6 cellular contexts compared by ENCODE assay signal in the genomic region with DNA sequence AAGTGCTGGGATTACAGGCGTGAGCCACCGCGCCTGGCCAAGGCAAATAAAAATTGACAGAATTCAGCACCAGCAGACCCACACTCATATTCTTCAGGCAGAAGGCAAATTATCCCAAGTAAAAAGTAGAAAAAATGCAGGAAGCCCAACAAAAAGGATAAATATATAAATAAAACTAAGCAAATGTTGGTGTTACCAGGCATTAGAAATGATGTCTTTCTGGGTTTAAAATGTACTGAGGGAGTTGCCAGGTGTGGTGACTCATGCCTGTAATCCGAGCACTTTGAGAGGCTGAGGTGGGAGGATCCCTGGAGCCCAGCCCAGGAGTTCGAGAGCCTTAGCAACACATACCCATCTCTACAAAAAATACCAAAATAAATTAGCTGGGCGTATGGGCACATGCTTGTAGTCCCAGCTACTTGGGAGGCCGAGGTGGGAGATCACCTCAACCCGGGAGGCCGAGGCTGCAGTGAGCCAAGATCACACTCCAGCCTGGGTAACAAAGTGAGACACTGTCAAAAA. TPM values are rescaled to one million over a fixed set of nuclear protein-coding genes. Genes with fewer than 3 reads are reported as not detected.
DNase-seq lines count a peak whose midpoint lies in the region; ATAC-seq and TF ChIP-seq lines count a peak whose summit lies in the region.

No MANE protein-coding gene starts in this region.

- TF ChIP-seq POLR2A in testis (IDR thresholded peaks at IDR 0.05): no peak

- no peaks in the 10 kb centered on the region for H3K27me3 ChIP-seq in testis

- no peak overlapping the region for H3K4me3 ChIP-seq in testis

- intact Hi-C loops in testis (cut with DNase I; ENCODE audit: low total_unique reads): no loop called here

- DNase-seq in NCI-H187 treated with DMSO at 0.1 percent for 48 hours (lab: John Stamatoyannopoulos, UW): peak; percentile 7
- no peak for DNase-seq in NCI-H187 (lab: John Stamatoyannopoulos, UW)
- peak; percentile 96 for DNase-seq in fibroblast of gingiva (ENCODE audit: low read depth)
- DNase-seq in testis: peak; percentile 91
- DNase-seq in NCI-H2227 (lab: John Stamatoyannopoulos, UW; ENCODE audit: unreplicated experiment): no peak

- H3K27ac ChIP-seq in testis: peak overlapping the region in 1 of 2 donors; percentile 37

- ATAC-seq in GM18498 (IDR thresholded peaks at IDR 0.05; ENCODE audit: unreplicated experiment): no peak

- no peaks in the 10 kb centered on the region for H3K36me3 ChIP-seq in testis (ENCODE audit: low read depth, missing control alignments)

- peaks cover 18% of the 10 kb centered on the region for H3K4me1 ChIP-seq in testis

- 55 to 64% methylated on average over 9 of the region's 9 CpGs for WGBS in testis, 2 donors

- no peaks in the 10 kb centered on the region for H3K9me3 ChIP-seq in testis

- TF ChIP-seq CTCF in testis (IDR thresholded peaks at IDR 0.05): no peak

RNA-seq across cellular contexts. Expression of a gene that starts 6.3 kb away (rescaled TPM):
- total RNA-seq in testis: 100 to 1,000 TPM; 220 to 232 TPM
- 213 TPM for polyA plus RNA-seq in testis (ENCODE audit: insufficient read depth, low read depth, low replicate concordance)

RNA-seq across cellular contexts. Expression of a gene that starts 6.4 kb away (rescaled TPM):
- total RNA-seq in testis: 10 to 100 TPM; 64.4 to 82.3 TPM
- polyA plus RNA-seq in testis (ENCODE audit: insufficient read depth, low read depth, low replicate concordance): 129 TPM

RNA-seq across cellular contexts. Expression of a gene that starts 9.8 kb away (rescaled TPM):
- 10 to 100 TPM; 35.4 to 39.0 TPM for total RNA-seq in testis
- polyA plus RNA-seq in testis (ENCODE audit: insufficient read depth, low read depth, low replicate concordance): 12.4 TPM

RNA-seq across cellular contexts. Expression of a gene that starts 10.5 kb away (rescaled TPM):
- total RNA-seq in testis: 10 to 100 TPM; 53.0 to 62.7 TPM
- 16.8 TPM for polyA plus RNA-seq in testis (ENCODE audit: insufficient read depth, low read depth, low replicate concordance)

RNA-seq across cellular contexts. Expression of a gene that starts 12.9 kb away (rescaled TPM):
- total RNA-seq in testis: 1 to 10 TPM; 1.5 TPM
- 0.66 TPM for polyA plus RNA-seq in testis (ENCODE audit: insufficient read depth, low read depth, low replicate concordance)

Comparison
In these comparisons a context has a peak if more than half of its experiments do, and no peak if none do; other contexts are left out.
1. DNase-seq: peak in NCI-H187 treated with DMSO at 0.1 percent for 48 hours (single experiment), fibroblast of gingiva (single experiment) and testis (single experiment); none in NCI-H187 (0 of 2) and NCI-H2227 (single experiment).